Comparison of ENCODE assay signal across 15 cellular contexts in genomic region chr1:166908942-166909341, GRCh38.
"Had no signal": no experiment of that assay in that cellular context is flagged by ENCODE, and none has a peak within 500 bp of the region (broad histone marks: within the 10 kb centered on the region; RNA-seq: fewer than 3 reads in every experiment).

No MANE protein-coding gene starts in this region.

- H3K27ac Mint-ChIP-seq: activated CD4-positive, alpha-beta memory T cell treated with anti-CD3 and anti-CD28 coated beads, Interleukin-2, amount 10 ng/mL, durations not matched to agents 7 days and 5 days; activated naive CD8-positive, alpha-beta T cell treated with anti-CD3 and anti-CD28 coated beads, Interleukin-2, amount 10 ng/mL, durations not matched to agents 7 days and 5 days; dendritic cell treated with granulocyte-macrophage colony-stimulating factor and Interleukin-4, amounts not matched to agents 40 ng/mL and 50 ng/mL, for 4 days; type B pancreatic cell had no signal

- DNase-seq: activated CD4-positive, alpha-beta memory T cell treated with anti-CD3 and anti-CD28 coated beads, Interleukin-2, amount 10 ng/mL, durations not matched to agents 7 days and 5 days; activated gamma-delta T cell; activated naive CD8-positive, alpha-beta T cell treated with anti-CD3 and anti-CD28 coated beads, Interleukin-2, amount 10 ng/mL, durations not matched to agents 7 days and 5 days; activated T-cell treated with anti-CD3 and anti-CD28 coated beads, Interleukin-2, amount 50 U/mL, for 48 hours; left ventricle myocardium superior; psoas muscle; sigmoid colon; stimulated activated CD4-positive, alpha-beta T cell treated with anti-CD3 and anti-CD28 coated beads, Interleukin-12 subunit alpha, Interleukin-12 subunit beta, amount 100 ng/mL, for 4 hours; stimulated activated CD4-positive, alpha-beta T cell treated with anti-CD3 and anti-CD28 coated beads, Interleukin-2, amount 100 ng/mL, for 48 hours; stimulated activated naive CD4-positive, alpha-beta T cell treated with Interleukin-2 at 50 U/mL for 16 hours had no signal

- H3K36me3 Mint-ChIP-seq: type B pancreatic cell had no signal

- H3K9me3 Mint-ChIP-seq: activated CD4-positive, alpha-beta memory T cell treated with anti-CD3 and anti-CD28 coated beads, Interleukin-2, amount 10 ng/mL, durations not matched to agents 7 days and 5 days; central memory CD8-positive, alpha-beta T cell; dendritic cell treated with granulocyte-macrophage colony-stimulating factor and Interleukin-4, amounts not matched to agents 40 ng/mL and 50 ng/mL, for 4 days; type B pancreatic cell had no signal

- H3K4me1 Mint-ChIP-seq: central memory CD8-positive, alpha-beta T cell had no signal

- ATAC-seq: gastroesophageal sphincter, left ventricle myocardium superior, psoas muscle had no signal

- H3K4me3 Mint-ChIP-seq: activated CD4-positive, alpha-beta memory T cell treated with anti-CD3 and anti-CD28 coated beads, Interleukin-2, amount 10 ng/mL, durations not matched to agents 7 days and 5 days; activated naive CD8-positive, alpha-beta T cell treated with anti-CD3 and anti-CD28 coated beads, Interleukin-2, amount 10 ng/mL, durations not matched to agents 7 days and 5 days; central memory CD8-positive, alpha-beta T cell; dendritic cell treated with granulocyte-macrophage colony-stimulating factor and Interleukin-4, amounts not matched to agents 40 ng/mL and 50 ng/mL, for 4 days; type B pancreatic cell had no signal

- H3K27me3 Mint-ChIP-seq: central memory CD8-positive, alpha-beta T cell; dendritic cell treated with granulocyte-macrophage colony-stimulating factor and Interleukin-4, amounts not matched to agents 40 ng/mL and 50 ng/mL, for 4 days had no signal

- H3K4me3 ChIP-seq: ascending aorta, gastroesophageal sphincter, psoas muscle, sigmoid colon had no signal
